8 cellular contexts compared by ENCODE assay signal in the genomic region with DNA sequence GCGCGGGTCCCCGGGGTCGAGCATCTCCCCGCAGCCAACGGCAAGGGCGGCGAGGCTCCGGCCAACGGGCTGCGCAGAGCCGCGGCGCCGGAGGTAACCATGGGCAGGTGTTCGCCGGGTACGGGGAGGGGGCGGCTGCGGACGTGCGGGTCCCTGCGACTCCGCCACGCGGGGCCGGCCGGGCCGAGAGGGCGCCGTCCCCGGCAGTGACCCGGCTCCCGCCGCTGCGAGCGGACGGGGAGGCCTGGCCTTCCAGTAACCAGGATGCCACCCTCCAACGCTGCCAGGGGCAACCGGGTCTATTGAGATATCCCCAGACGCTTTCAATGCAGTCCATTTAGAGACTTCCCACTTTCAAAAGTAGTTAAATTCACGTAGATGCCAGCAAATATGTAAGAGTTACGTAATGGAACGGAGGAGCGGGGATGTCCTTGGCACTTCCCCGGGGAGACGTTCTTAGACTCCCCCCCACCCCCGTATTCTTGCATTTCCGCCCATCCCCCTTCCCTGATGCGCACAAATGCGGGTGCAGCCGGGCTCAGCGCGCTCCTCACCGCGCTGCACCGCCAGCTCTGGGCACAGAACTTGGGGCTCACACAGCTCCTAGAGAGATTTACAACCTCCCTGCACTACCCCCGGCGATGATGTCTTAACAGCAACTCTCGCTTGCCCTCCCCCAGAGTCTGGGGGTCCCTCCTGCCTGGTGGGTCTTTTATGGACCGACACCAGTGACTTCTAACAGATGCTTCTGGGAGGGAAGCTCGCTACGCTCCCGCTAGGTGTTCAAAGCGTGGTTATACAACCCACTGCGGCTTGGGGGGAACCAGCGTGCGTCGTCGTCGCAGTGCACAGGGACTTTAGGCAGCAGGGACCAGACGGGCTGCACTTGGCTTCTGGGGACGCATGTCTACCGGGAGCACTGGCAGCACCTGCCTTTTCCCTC. TPM values are rescaled to one million over a fixed set of nuclear protein-coding genes. Genes with fewer than 3 reads are reported as not detected.
DNase-seq lines count a peak whose midpoint lies in the region; ATAC-seq, FAIRE-seq and TF ChIP-seq lines count a peak whose summit lies in the region.

No MANE protein-coding gene starts in this region.

- H3K9ac ChIP-seq in stomach smooth muscle (ENCODE audit: low read length in 2 of 2): peak overlapping the region in 1 of 2 donors; percentile 36

- no peak for TF ChIP-seq CTCF in lower lobe of right lung (IDR thresholded peaks at IDR 0.05)

- H3K27ac ChIP-seq in lower lobe of right lung (peak overlapping the region; percentile 75), stomach smooth muscle (ENCODE audit: low read length) (no peak overlapping the region)

- H3K4me3 ChIP-seq in lower lobe of right lung (peak overlapping the region; percentile 65), stomach smooth muscle (ENCODE audit: low read length in 2 of 2) (peak overlapping the region; percentile 56 to 66)

- peaks cover 32% of the 10 kb centered on the region for H3K4me1 ChIP-seq in lower lobe of right lung
- H3K4me1 ChIP-seq in stomach smooth muscle (ENCODE audit: control insufficient read depth, insufficient read depth, low read length): peaks cover 10% of the 10 kb centered on the region

- no peaks in the 10 kb centered on the region for H3K36me3 ChIP-seq in lower lobe of right lung
- no peaks in the 10 kb centered on the region for H3K36me3 ChIP-seq in stomach smooth muscle (ENCODE audit: control insufficient read depth in 2 of 2, insufficient read depth in 2 of 2, low read length in 2 of 2)

- intact Hi-C loops in lower lobe of right lung (cut with DNase I): no loop called here

- H3K9me3 ChIP-seq in lower lobe of right lung (no peaks in the 10 kb centered on the region), stomach smooth muscle (ENCODE audit: control insufficient read depth in 2 of 2, low read length in 2 of 2) (no peaks in the 10 kb centered on the region)

- H3K27me3 ChIP-seq in lower lobe of right lung (ENCODE audit: low read depth) (peaks cover 29% of the 10 kb centered on the region), stomach smooth muscle (ENCODE audit: control insufficient read depth in 1 of 2, insufficient read depth in 2 of 2, low read length in 2 of 2) (peaks cover 14 to 42% of the 10 kb centered on the region in 2 donors)

- peak; percentile 74 for FAIRE-seq in GM18507 (lab: Jason Lieb, UNC)

- peak; percentile 20 for ATAC-seq in HG02588 (IDR thresholded peaks at IDR 0.05; ENCODE audit: unreplicated experiment)
- peak; percentile 21 to 40 for ATAC-seq in lower lobe of right lung
- no peak for ATAC-seq in HG03571 (IDR thresholded peaks at IDR 0.05; ENCODE audit: unreplicated experiment)

- DNase-seq in GM18507 (ENCODE audit: extremely low spot score, insufficient read length, low read depth) (no peak), T follicular helper cell (ENCODE audit: low read depth) (peak; percentile 48), cerebellar cortex (ENCODE audit: low spot score) (peak; percentile 71), lower lobe of right lung (peak; percentile 53), NOMO-1 (lab: John Stamatoyannopoulos, UW; ENCODE audit: unreplicated experiment in 2 of 2) (no peak)

RNA-seq across cellular contexts. Expression of gene SGPP2, which starts 0.7 kb away (rescaled TPM):
- total RNA-seq in lower lobe of right lung: 23.9 TPM

Comparison
In these comparisons a context has a peak if more than half of its experiments do, and no peak if none do; other contexts are left out.
1. DNase-seq: peak in T follicular helper cell (single experiment), cerebellar cortex (single experiment) and lower lobe of right lung (single experiment); none in GM18507 (single experiment) and NOMO-1 (0 of 2).